ENCODE assay signal across 1 cellular context in the genomic region with DNA sequence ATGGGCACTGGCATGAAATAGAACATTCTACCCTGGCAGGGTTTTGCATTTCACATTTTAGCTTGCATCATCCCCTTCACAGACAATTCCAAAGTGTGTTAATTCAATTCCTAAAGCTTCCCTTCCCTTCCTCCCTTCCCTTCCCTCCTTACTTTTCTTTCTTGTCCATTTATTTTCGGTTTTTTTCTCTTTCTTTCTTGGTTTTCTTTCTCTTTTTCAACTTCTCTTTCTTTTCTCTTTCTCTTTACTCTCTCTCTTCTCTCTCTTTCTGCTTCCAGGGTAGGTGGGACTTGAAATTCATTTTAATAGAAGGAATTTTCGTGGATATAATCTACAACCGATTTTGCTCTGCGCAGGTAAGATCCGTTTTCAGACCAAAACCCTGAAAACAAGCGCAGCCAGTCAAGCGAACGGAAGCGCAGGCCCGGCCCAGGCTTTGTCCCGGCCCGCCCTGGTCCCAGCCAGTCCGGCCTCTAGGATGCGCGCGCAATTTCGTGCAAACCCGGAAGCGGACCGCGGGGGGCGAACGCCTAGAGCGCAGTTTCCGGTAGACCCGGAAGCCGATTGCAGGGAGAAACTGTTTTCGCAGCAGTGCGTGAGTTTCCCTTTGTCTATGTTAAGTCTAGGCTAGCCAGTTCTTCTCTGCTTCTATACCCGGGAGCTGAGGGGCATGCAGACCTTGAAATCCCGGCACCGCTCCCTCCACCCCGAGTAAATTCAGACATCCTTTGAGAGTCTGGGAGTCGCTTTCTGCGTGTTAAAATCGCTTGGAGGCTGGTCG.
TF ChIP-seq lines count a peak whose summit lies in the region.

A gene (plus strand): TSS at position 540 of the 781 bp plus-strand sequence. CDS start 4,165 bp downstream, outside the sequence.

TF ChIP-seq in SK-N-SH treated with all-trans-retinoic acid at 6 μM for 48 hours, 23 proteins besides CTCF, POLR2A, EP300 and RAD21 (continued from another document):
- TF ChIP-seq, protein P1, sequence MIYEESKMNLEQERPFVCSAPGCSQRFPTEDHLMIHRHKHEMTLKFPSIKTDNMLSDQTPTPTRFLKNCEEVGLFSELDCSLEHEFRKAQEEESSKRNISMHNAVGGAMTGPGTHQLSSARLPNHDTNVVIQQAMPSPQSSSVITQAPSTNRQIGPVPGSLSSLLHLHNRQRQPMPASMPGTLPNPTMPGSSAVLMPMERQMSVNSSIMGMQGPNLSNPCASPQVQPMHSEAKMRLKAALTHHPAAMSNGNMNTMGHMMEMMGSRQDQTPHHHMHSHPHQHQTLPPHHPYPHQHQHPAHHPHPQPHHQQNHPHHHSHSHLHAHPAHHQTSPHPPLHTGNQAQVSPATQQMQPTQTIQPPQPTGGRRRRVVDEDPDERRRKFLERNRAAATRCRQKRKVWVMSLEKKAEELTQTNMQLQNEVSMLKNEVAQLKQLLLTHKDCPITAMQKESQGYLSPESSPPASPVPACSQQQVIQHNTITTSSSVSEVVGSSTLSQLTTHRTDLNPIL (CRISPR knock-in tag; IDR thresholded peaks at IDR 0.05; ENCODE audit: low read depth), result no peak
- TF ChIP-seq, protein P2, sequence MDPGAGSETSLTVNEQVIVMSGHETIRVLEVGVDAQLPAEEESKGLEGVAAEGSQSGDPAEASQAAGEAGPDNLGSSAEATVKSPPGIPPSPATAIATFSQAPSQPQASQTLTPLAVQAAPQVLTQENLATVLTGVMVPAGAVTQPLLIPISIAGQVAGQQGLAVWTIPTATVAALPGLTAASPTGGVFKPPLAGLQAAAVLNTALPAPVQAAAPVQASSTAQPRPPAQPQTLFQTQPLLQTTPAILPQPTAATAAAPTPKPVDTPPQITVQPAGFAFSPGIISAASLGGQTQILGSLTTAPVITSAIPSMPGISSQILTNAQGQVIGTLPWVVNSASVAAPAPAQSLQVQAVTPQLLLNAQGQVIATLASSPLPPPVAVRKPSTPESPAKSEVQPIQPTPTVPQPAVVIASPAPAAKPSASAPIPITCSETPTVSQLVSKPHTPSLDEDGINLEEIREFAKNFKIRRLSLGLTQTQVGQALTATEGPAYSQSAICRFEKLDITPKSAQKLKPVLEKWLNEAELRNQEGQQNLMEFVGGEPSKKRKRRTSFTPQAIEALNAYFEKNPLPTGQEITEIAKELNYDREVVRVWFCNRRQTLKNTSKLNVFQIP (CRISPR knock-in tag; IDR thresholded peaks at IDR 0.05; ENCODE audit: borderline replicate concordance, low read depth), result no peak
- TF ChIP-seq TOX (CRISPR knock-in tag; IDR thresholded peaks at IDR 0.05; ENCODE audit: borderline replicate concordance), result no peak
